8 cellular contexts compared by ENCODE assay signal in the genomic region with DNA sequence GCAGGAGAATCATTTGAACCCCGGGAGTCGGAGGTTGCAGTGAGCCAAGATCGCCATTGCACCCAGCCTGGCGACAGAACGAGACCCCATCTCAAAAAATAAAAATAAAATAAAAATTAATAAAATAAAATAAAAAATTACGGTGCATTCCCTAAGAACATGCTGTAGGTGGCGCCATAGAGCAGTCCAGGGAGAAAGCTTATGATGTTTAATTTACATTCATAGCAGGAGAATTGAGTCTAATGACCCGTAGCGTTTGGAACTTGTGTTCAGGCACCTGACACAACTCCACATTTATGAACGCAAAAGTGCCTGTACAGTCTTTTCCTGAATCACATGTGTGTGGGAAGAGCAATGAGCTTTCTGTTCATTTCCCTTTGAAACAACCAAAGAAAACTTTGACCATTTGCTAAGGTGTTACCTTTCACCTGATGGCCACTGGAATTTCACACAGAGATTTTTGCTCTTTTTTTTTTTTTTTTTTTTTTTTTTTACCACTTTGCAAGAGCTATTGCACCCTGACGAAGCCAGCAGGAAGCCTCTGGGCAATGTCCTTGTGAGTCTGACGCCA.
DNase-seq lines count a peak whose midpoint lies in the region; ATAC-seq, FAIRE-seq and TF ChIP-seq lines count a peak whose summit lies in the region.

No MANE protein-coding gene starts in this region.

- H3K9ac ChIP-seq in endothelial cell of umbilical vein (replicated peaks; ENCODE audit: extremely low read depth, insufficient read depth, low read length), result no peak overlapping the region

- BruUV-seq in OCI-LY7 (replicated peaks; lab: Mats Ljungman, UMichigan), result no TSS peak
- no TSS peak for BruUV-seq in endothelial cell of umbilical vein (replicated peaks; lab: Mats Ljungman, UMichigan)

- 30% methylated on average over 12 of the region's 12 CpGs for WGBS in prostate gland

- H3K9me3 ChIP-seq in OCI-LY7 (ENCODE audit: low read length) (no peaks in the 10 kb centered on the region), endothelial cell of umbilical vein (replicated peaks; ENCODE audit: control insufficient read depth, insufficient read depth, low read length) (no peaks in the 10 kb centered on the region), prostate gland (no peaks in the 10 kb centered on the region)

- POLR2A ChIA-PET in OCI-LY7 (lab: Charles Lee), result interaction anchor here (0.6 to 0.7 kb wide), 2 partner anchors 158 to 931 kb away, joined by 3 read pairs; no protein-coding TSS in a partner anchor
- POLR2A ChIA-PET in endothelial cell of umbilical vein (lab: Charles Lee), result no interaction called here

- H3K4me2 ChIP-seq in OCI-LY7 (ENCODE audit: low read length) (no peak overlapping the region), endothelial cell of umbilical vein (ENCODE audit: insufficient read depth, low read length) (no peak overlapping the region)

- peak; percentile 71 for FAIRE-seq in endothelial cell of umbilical vein (lab: Jason Lieb, UNC)

- H3K36me3 ChIP-seq in OCI-LY7 (ENCODE audit: insufficient read depth, low read length) (no peaks in the 10 kb centered on the region), endothelial cell of umbilical vein (ENCODE audit: control insufficient read depth in 2 of 2, extremely low read depth in 1 of 2, insufficient read depth in 2 of 2, low read length in 2 of 2) (no peaks in the 10 kb centered on the region), prostate gland (no peaks in the 10 kb centered on the region)

- peak; percentile 87 for TF ChIP-seq CTCF in C4-2B (conservative IDR thresholded peaks at IDR 0.05)
- peak; percentile 72 for TF ChIP-seq CTCF in GM12873 (IDR thresholded peaks at IDR 0.05; ENCODE audit: insufficient read depth, low read depth, low read length, missing control alignments)
- TF ChIP-seq CTCF in OCI-LY7 (conservative IDR thresholded peaks at IDR 0.05; ENCODE audit: low read length), result peak; percentile 79
- TF ChIP-seq CTCF in endothelial cell of umbilical vein (IDR thresholded peaks at IDR 0.05; ENCODE audit: extremely low read depth in 1 of 2, insufficient read depth in 1 of 2, low read depth in 1 of 2, low read length in 2 of 2), result peak; percentile 55 to 65
- TF ChIP-seq CTCF in prostate gland (IDR thresholded peaks at IDR 0.05), result peak in 3 of 4 experiments; percentile 28 to 64 (median 36)

- H3K4me1 ChIP-seq in OCI-LY7 (ENCODE audit: insufficient read depth, low read length, poor library complexity, severe bottlenecking) (no peaks in the 10 kb centered on the region), endothelial cell of umbilical vein (ENCODE audit: control insufficient read depth, extremely low read depth, insufficient read depth, low read length) (no peaks in the 10 kb centered on the region), prostate gland (replicated peaks) (no peaks in the 10 kb centered on the region)

- H3K27ac ChIP-seq in C4-2B (no peak overlapping the region), OCI-LY7 (ENCODE audit: low read depth, low read length, poor library complexity, severe bottlenecking) (no peak overlapping the region), endothelial cell of umbilical vein (ENCODE audit: insufficient read depth, low read depth, low read length) (no peak overlapping the region), prostate gland (no peak overlapping the region)

- DNase-seq in OCI-LY7 (ENCODE audit: low spot score) (peak; percentile 53), endothelial cell of umbilical vein (ENCODE audit: low read depth, low spot score) (peak; percentile 32), prostate gland (ENCODE audit: low spot score) (no peak)
- no peak for DNase-seq in activated T-cell treated with anti-CD3 and anti-CD28 coated beads, Interleukin-2, amount 50 U/mL, for 1 hour

- H3K4me3 ChIP-seq in OCI-LY7 (ENCODE audit: low read depth, low read length, poor library complexity, severe bottlenecking) (no peak overlapping the region), endothelial cell of umbilical vein (replicated peaks in 1 of 3; ENCODE audit: insufficient read depth in 1 of 3, low read depth in 1 of 3, low read length in 3 of 3) (no peak overlapping the region), prostate gland (no peak overlapping the region)

- CTCF ChIA-PET in OCI-LY7 (lab: Charles Lee; ENCODE audit: unreplicated experiment) (no interaction called here), endothelial cell of umbilical vein (lab: Charles Lee) (interaction anchor here (0.6 to 1.4 kb wide), 21 partner anchors 8 to 1077 kb away, joined by 3 to 18 read pairs (median 4); partner anchors contain the start of gene DYRK4)

- no peaks in the 10 kb centered on the region for H3K9me1 ChIP-seq in endothelial cell of umbilical vein (replicated peaks; ENCODE audit: control insufficient read depth, extremely low read depth, insufficient read depth, low read length)

- H4K20me1 ChIP-seq in OCI-LY7 (ENCODE audit: insufficient read depth, low read length) (no peaks in the 10 kb centered on the region), endothelial cell of umbilical vein (replicated peaks; ENCODE audit: control insufficient read depth, extremely low read depth, insufficient read depth, low read length) (no peaks in the 10 kb centered on the region)

- intact Hi-C loops in OCI-LY7 (cut with micrococcal nuclease; ENCODE audit: unreplicated experiment) (no loop called here), endothelial cell of umbilical vein (cut with micrococcal nuclease) (no loop called here), prostate gland (cut with DNase I) (no loop called here)

- no peaks in the 10 kb centered on the region for H3K27me3 ChIP-seq in endothelial cell of umbilical vein (ENCODE audit: control insufficient read depth in 2 of 2, insufficient read depth in 2 of 2, low read length in 2 of 2)
- H3K27me3 ChIP-seq in prostate gland (replicated peaks; ENCODE audit: insufficient read depth), result no peaks in the 10 kb centered on the region

- H3K79me2 ChIP-seq in OCI-LY7 (ENCODE audit: insufficient read depth, low read depth, low read length) (no peaks in the 10 kb centered on the region), endothelial cell of umbilical vein (ENCODE audit: control insufficient read depth, insufficient read depth, low read length) (no peaks in the 10 kb centered on the region)

- dilution Hi-C loops in endothelial cell of umbilical vein (cut with MboI; ENCODE audit: extremely low pct_ligation_motif_present, low sequenced_read_pairs), result no loop called here

- ATAC-seq in GM19023 (IDR thresholded peaks at IDR 0.05; ENCODE audit: unreplicated experiment) (no peak), HG02571 (IDR thresholded peaks at IDR 0.05; ENCODE audit: unreplicated experiment) (no peak)

- TF ChIP-seq POLR2A in endothelial cell of umbilical vein (IDR thresholded peaks at IDR 0.05; ENCODE audit: low read depth, low read length) (no peak), prostate gland (IDR thresholded peaks at IDR 0.05) (no peak)

- H2AFZ ChIP-seq in OCI-LY7 (ENCODE audit: low read length) (no peak overlapping the region), endothelial cell of umbilical vein (ENCODE audit: low read depth, low read length) (no peak overlapping the region)

- no peaks in the 10 kb centered on the region for H3K9me2 ChIP-seq in OCI-LY7 (ENCODE audit: insufficient read depth, low read length)

TF ChIP-seq in endothelial cell of umbilical vein, 7 proteins besides CTCF, POLR2A, EP300 and RAD21:
- TF ChIP-seq EZH2 (IDR thresholded peaks at IDR 0.05; ENCODE audit: borderline replicate concordance, low read depth, low read length, severe bottlenecking) (no peak), JUN (IDR thresholded peaks at IDR 0.05; ENCODE audit: borderline replicate concordance, insufficient read depth, insufficient read length, low read depth) (no peak), MYC (IDR thresholded peaks at IDR 0.05; ENCODE audit: low read depth, low read length) (no peak), POLR2AphosphoS5 (IDR thresholded peaks at IDR 0.05; ENCODE audit: insufficient read depth, low read depth, low read length) (no peak), FOS (IDR thresholded peaks at IDR 0.05; ENCODE audit: borderline replicate concordance, insufficient read depth, low read length) (no peak)
- TF ChIP-seq, protein P1, sequence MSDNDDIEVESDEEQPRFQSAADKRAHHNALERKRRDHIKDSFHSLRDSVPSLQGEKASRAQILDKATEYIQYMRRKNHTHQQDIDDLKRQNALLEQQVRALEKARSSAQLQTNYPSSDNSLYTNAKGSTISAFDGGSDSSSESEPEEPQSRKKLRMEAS (IDR thresholded peaks at IDR 0.05; ENCODE audit: insufficient read depth, insufficient read length), result no peak
TF ChIP-seq in endothelial cell of umbilical vein: peak in this region for 0.

Comparison
In these comparisons a context has a peak if more than half of its experiments do, and no peak if none do; other contexts are left out.
1. CTCF ChIP-seq: peak in every context shown above with its lines; median percentile 87 in C4-2B; 79 in OCI-LY7; 72 in GM12873; 60 in endothelial cell of umbilical vein; 36 in prostate gland.
2. DNase-seq: peak in OCI-LY7 (single experiment) and endothelial cell of umbilical vein (single experiment); none in prostate gland (single experiment) and activated T-cell treated with anti-CD3 and anti-CD28 coated beads, Interleukin-2, amount 50 U/mL, for 1 hour (single experiment).